In the genomic region with DNA sequence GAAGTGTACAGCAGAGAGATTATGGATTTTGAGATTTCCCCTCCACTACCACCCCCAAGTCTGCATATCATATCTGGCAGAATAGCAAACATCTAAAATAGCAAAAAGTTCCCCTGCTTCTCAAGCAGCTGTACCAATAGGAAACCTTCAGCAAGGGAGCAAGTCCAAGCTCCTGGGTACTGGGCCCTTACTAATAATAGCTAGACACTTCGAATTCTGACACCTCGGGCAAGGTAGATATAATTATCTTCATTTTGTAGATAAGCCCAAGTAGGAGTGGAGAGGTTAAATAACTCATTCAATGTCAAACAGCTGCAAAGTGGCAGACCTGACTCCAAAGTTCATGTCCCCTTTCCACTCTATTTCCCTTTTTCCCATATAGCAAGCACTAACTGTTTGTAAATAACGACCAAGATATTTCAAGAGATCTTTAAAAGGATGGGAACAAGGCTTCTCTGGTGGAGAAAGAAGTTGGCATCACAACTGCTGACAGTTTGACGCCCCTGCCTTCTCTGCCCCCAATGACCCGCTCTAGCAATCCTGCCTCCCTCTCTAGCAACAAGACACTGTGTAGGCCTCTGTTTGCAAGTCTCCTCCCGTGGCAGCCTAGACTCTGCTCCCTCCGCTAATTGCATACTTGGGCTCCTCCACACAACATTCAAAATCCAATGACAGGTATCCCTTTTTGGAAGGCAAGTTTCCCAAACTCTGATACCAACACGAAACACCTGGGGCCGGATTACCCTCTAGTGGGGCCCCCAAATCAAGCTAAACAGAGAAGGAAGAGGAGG, we compare ENCODE assay signal across 8 cellular contexts. TPM values are rescaled to one million over a fixed set of nuclear protein-coding genes. Genes with fewer than 3 reads are reported as not detected.
DNase-seq lines count a peak whose midpoint lies in the region; ATAC-seq and TF ChIP-seq lines count a peak whose summit lies in the region.

No MANE protein-coding gene starts in this region.

- H3K9ac ChIP-seq in neuronal stem cell (ENCODE audit: low read depth, low read length, poor library complexity) = peak overlapping the region; percentile 94

- H2AFZ ChIP-seq in neuronal stem cell (ENCODE audit: low read length) = peak overlapping the region; percentile 90

- H3K4me2 ChIP-seq in neuronal stem cell (ENCODE audit: insufficient read depth, low read length, poor library complexity, severe bottlenecking) = peak overlapping the region; percentile 66

- no peaks in the 10 kb centered on the region for H3K9me3 ChIP-seq in esophagus squamous epithelium
- H3K9me3 ChIP-seq in neuronal stem cell (replicated peaks in 1 of 2; ENCODE audit: control insufficient read depth in 2 of 2, insufficient read depth in 1 of 2, low read depth in 1 of 2, low read length in 2 of 2) = peaks cover 0 to 14% of the 10 kb centered on the region in 2 donors

- no peak for TF ChIP-seq CTCF in GM12865 (IDR thresholded peaks at IDR 0.05; ENCODE audit: insufficient read depth, low read depth, low read length, missing control alignments)
- TF ChIP-seq CTCF in esophagus squamous epithelium (IDR thresholded peaks at IDR 0.05) = no peak

- peak; percentile 29 for ATAC-seq in HG02885 (IDR thresholded peaks at IDR 0.05; ENCODE audit: poor library complexity, unreplicated experiment)
- ATAC-seq in HG02588 (IDR thresholded peaks at IDR 0.05; ENCODE audit: unreplicated experiment) = no peak

- H3K4me3 ChIP-seq in GM12865 (ENCODE audit: low read depth, low read length) (peak overlapping the region; percentile 81), esophagus squamous epithelium (peak overlapping the region; percentile 81 to 98 (median 94)), neuronal stem cell (ENCODE audit: low read length in 2 of 2) (peak overlapping the region; percentile 63 to 95)

- H3K4me1 ChIP-seq in esophagus squamous epithelium (peaks cover 11 to 33% (median 11%) of the 10 kb centered on the region in 3 donors), neuronal stem cell (ENCODE audit: control insufficient read depth in 2 of 2, insufficient read depth in 1 of 2, low read depth in 1 of 2, low read length in 2 of 2) (peaks cover 3 to 4% of the 10 kb centered on the region in 2 donors)

- peak overlapping the region; percentile 51 for H2BK120ac ChIP-seq in neuronal stem cell (ENCODE audit: low read depth, low read length)

- no peak overlapping the region for H3K18ac ChIP-seq in neuronal stem cell (ENCODE audit: low read length)

- no peaks in the 10 kb centered on the region for H3K27me3 ChIP-seq in esophagus squamous epithelium
- no peaks in the 10 kb centered on the region for H3K27me3 ChIP-seq in neuronal stem cell (ENCODE audit: control insufficient read depth in 3 of 3, insufficient read depth in 3 of 3, low read depth in 1 of 3, low read length in 3 of 3)

- 27 to 33% methylated on average over 7 to 8 of the region's 9 CpGs for WGBS in esophagus squamous epithelium, 2 donors
- no CpG with 5 or more reads among the region's 9 CpGs for WGBS in neuronal stem cell (ENCODE audit: extremely low coverage in 2 of 2, insufficient read length in 2 of 2, insufficient replicate concordance in 1 of 2), 2 donors

- no peak overlapping the region for H3K4ac ChIP-seq in neuronal stem cell (ENCODE audit: low read length)

- H3K36me3 ChIP-seq in esophagus squamous epithelium (peaks cover 0 to 27% (median 0%) of the 10 kb centered on the region in 3 donors), neuronal stem cell (replicated peaks in 1 of 2; ENCODE audit: control insufficient read depth in 2 of 2, insufficient read depth in 2 of 2, low read length in 2 of 2) (peaks cover 2 to 33% of the 10 kb centered on the region in 2 donors)

- peak overlapping the region; percentile 89 for H3K23ac ChIP-seq in neuronal stem cell (ENCODE audit: low read depth, low read length, poor library complexity)

- TF ChIP-seq POLR2A in esophagus squamous epithelium (IDR thresholded peaks at IDR 0.05) = no peak

- no peak overlapping the region for H2BK5ac ChIP-seq in neuronal stem cell (ENCODE audit: low read length)

- no peak overlapping the region for H4K8ac ChIP-seq in neuronal stem cell (ENCODE audit: low read depth, low read length)

- H3K27ac ChIP-seq in esophagus squamous epithelium (peak overlapping the region; percentile 85 to 97 (median 92)), neuronal stem cell (replicated peaks; ENCODE audit: low read length) (no peak overlapping the region)

- peaks cover 10% of the 10 kb centered on the region for H3K79me1 ChIP-seq in neuronal stem cell (ENCODE audit: low read depth, low read length)

- H2BK15ac ChIP-seq in neuronal stem cell (ENCODE audit: low read length) = no peak overlapping the region

- no peak overlapping the region for H2BK12ac ChIP-seq in neuronal stem cell (ENCODE audit: low read length)

- H2AK5ac ChIP-seq in neuronal stem cell (ENCODE audit: low read depth, low read length) = no peak overlapping the region

- DNase-seq in GM12865 (ENCODE audit: low read depth) (no peak), SKM-1 treated with dmso at 0.1 percent for 144 hours (lab: John Stamatoyannopoulos, UW; ENCODE audit: unreplicated experiment) (peak; percentile 71), esophagus squamous epithelium (lab: John Stamatoyannopoulos, UW) (no peak), neuronal stem cell (ENCODE audit: low spot score) (no peak), CD1c-positive myeloid dendritic cell (ENCODE audit: extremely low spot score) (no peak)
- no peak for DNase-seq in stimulated activated CD4-positive, alpha-beta T cell treated with anti-CD3 and anti-CD28 coated beads, Interleukin-2, amount 100 ng/mL, for 48 hours

- intact Hi-C loops in esophagus squamous epithelium (cut with DNase I) = no loop called here

- no peak overlapping the region for H4K91ac ChIP-seq in neuronal stem cell (ENCODE audit: low read depth, low read length, poor library complexity)

- H3K14ac ChIP-seq in neuronal stem cell (ENCODE audit: low read length) = no peak overlapping the region

RNA-seq across cellular contexts. Expression of a gene that starts 18.7 kb away (rescaled TPM):
- total RNA-seq in esophagus squamous epithelium = 10 to 100 TPM; 45.2 to 68.5 (median 59.2) TPM
- 63.7 TPM for polyA plus RNA-seq in neuronal stem cell (2013, experiment 1 of 2)
- 66.8 TPM for polyA plus RNA-seq in neuronal stem cell (2013, experiment 2 of 2)

RNA-seq across cellular contexts. Expression of a gene that starts 59.1 kb away (rescaled TPM):
- total RNA-seq in esophagus squamous epithelium = under 1 TPM; 0.11 to 0.38 (median 0.16) TPM
- polyA plus RNA-seq in neuronal stem cell (2013, experiment 1 of 2) = 0.66 TPM
- polyA plus RNA-seq in neuronal stem cell (2013, experiment 2 of 2) = 0.51 TPM
